ENCODE assay signal across 18 cellular contexts in genomic region chr12:44422559-44422958, GRCh38.
DNase-seq lines count a peak whose midpoint lies in the region; ATAC-seq and TF ChIP-seq lines count a peak whose summit lies in the region.
"Had no signal": no experiment of that assay in that cellular context is flagged by ENCODE, and none has a peak within 500 bp of the region (broad histone marks: within the 10 kb centered on the region; RNA-seq: fewer than 3 reads in every experiment).

No MANE protein-coding gene starts in this region.

- WGBS in endodermal cell (ENCODE audit: insufficient coverage in 1 of 2, insufficient read length in 1 of 2), 2 experiments: 90% methylated on average over 1 of the region's 1 CpG; no CpG with 5 or more reads in 1 of the 2 experiments

- CTCF ChIA-PET in naive thymus-derived CD4-positive, alpha-beta T cell (lab: Charles Lee): no interaction called here
- CTCF ChIA-PET in activated naive CD4-positive, alpha-beta T cell treated with anti-CD3 and anti-CD28 coated beads, Interleukin-2, amount 10 ng/mL, durations not matched to agents 7 days and 5 days (lab: Charles Lee): no interaction called here

- peaks cover 7% of the 10 kb centered on the region for H3K27me3 Mint-ChIP-seq in stimulated activated naive CD8-positive, alpha-beta T cell treated with anti-CD3 and anti-CD28 coated beads, Interleukin-15, amount 100 ng/mL, for 72 hours
- H3K27me3 Mint-ChIP-seq in endodermal cell (ENCODE audit: insufficient read depth): peaks cover 9% of the 10 kb centered on the region
- H3K27me3 Mint-ChIP-seq in nephron progenitor cell (ENCODE audit: low read depth, poor library complexity): peaks cover 3% of the 10 kb centered on the region
- peaks cover 2 to 20% (median 15%) of the 10 kb centered on the region in 5 donors for H3K27me3 Mint-ChIP-seq in naive thymus-derived CD4-positive, alpha-beta T cell
- H3K27me3 Mint-ChIP-seq in activated naive CD4-positive, alpha-beta T cell treated with anti-CD3 and anti-CD28 coated beads, Interleukin-2, amount 10 ng/mL, durations not matched to agents 7 days and 5 days: no peaks in the 10 kb centered on the region
- H3K27me3 Mint-ChIP-seq: CD4-positive, CD25-positive, alpha-beta regulatory T cell had no signal

- POLR2A ChIA-PET in naive thymus-derived CD4-positive, alpha-beta T cell (lab: Charles Lee): no interaction called here

- no peaks in the 10 kb centered on the region for H3K9me3 Mint-ChIP-seq in stimulated activated naive CD8-positive, alpha-beta T cell treated with anti-CD3 and anti-CD28 coated beads, Interleukin-15, amount 100 ng/mL, for 72 hours
- H3K9me3 Mint-ChIP-seq in endodermal cell (peaks cover 5% of the 10 kb centered on the region), nephron progenitor cell (no peaks in the 10 kb centered on the region)
- peaks cover 0 to 10% (median 2%) of the 10 kb centered on the region in 11 donors for H3K9me3 Mint-ChIP-seq in naive thymus-derived CD4-positive, alpha-beta T cell
- no peaks in the 10 kb centered on the region for H3K9me3 Mint-ChIP-seq in activated naive CD4-positive, alpha-beta T cell treated with anti-CD3 and anti-CD28 coated beads, Interleukin-2, amount 10 ng/mL, durations not matched to agents 7 days and 5 days
- H3K9me3 Mint-ChIP-seq: CD8-positive, alpha-beta T cell had no signal

- peak; percentile 36 for ATAC-seq in stimulated activated naive CD8-positive, alpha-beta T cell treated with anti-CD3 and anti-CD28 coated beads, Interleukin-15, Interleukin-2, amounts not matched to agents 100 U/mL and 50 U/mL, for 24 hours
- ATAC-seq in stimulated activated naive CD8-positive, alpha-beta T cell treated with anti-CD3 and anti-CD28 coated beads, Interleukin-15, amount 100 ng/mL, for 72 hours: no peak
- ATAC-seq in naive thymus-derived CD4-positive, alpha-beta T cell: no peak
- ATAC-seq: CD8-positive, alpha-beta T cell had no signal

- H3K27ac ChIP-seq in endodermal cell (ENCODE audit: low read depth, low read length): no peak overlapping the region
- no peak overlapping the region for H3K27ac ChIP-seq in naive thymus-derived CD4-positive, alpha-beta T cell (ENCODE audit: low read depth, low read length)
- H3K27ac ChIP-seq: 22Rv1, BLaER1, C4-2B, GM23248 had no signal

- H3K27ac Mint-ChIP-seq in stimulated activated naive CD8-positive, alpha-beta T cell treated with anti-CD3 and anti-CD28 coated beads, Interleukin-15, amount 100 ng/mL, for 72 hours: no peak overlapping the region
- no peak overlapping the region for H3K27ac Mint-ChIP-seq in endodermal cell
- H3K27ac Mint-ChIP-seq in nephron progenitor cell: peak overlapping the region; percentile 10
- H3K27ac Mint-ChIP-seq in naive thymus-derived CD4-positive, alpha-beta T cell: no peak overlapping the region
- no peak overlapping the region for H3K27ac Mint-ChIP-seq in activated naive CD4-positive, alpha-beta T cell treated with anti-CD3 and anti-CD28 coated beads, Interleukin-2, amount 10 ng/mL, durations not matched to agents 7 days and 5 days
- H3K27ac Mint-ChIP-seq: B cell; CD4-positive, CD25-positive, alpha-beta regulatory T cell; CD8-positive, alpha-beta T cell had no signal

- no peak overlapping the region for H3K9ac ChIP-seq in endodermal cell (ENCODE audit: extremely low read depth, low read length, poor library complexity, severe bottlenecking)
- H3K9ac ChIP-seq: BLaER1, GM23248 had no signal

- H3K4me3 ChIP-seq in endodermal cell (ENCODE audit: low read length): no peak overlapping the region
- H3K4me3 ChIP-seq in naive thymus-derived CD4-positive, alpha-beta T cell (ENCODE audit: low read length): no peak overlapping the region
- H3K4me3 ChIP-seq: BLaER1, GM23248 had no signal

- no peak overlapping the region for H3K4me3 Mint-ChIP-seq in stimulated activated naive CD8-positive, alpha-beta T cell treated with anti-CD3 and anti-CD28 coated beads, Interleukin-15, amount 100 ng/mL, for 72 hours
- no peak overlapping the region for H3K4me3 Mint-ChIP-seq in endodermal cell
- no peak overlapping the region for H3K4me3 Mint-ChIP-seq in nephron progenitor cell
- no peak overlapping the region for H3K4me3 Mint-ChIP-seq in naive thymus-derived CD4-positive, alpha-beta T cell
- H3K4me3 Mint-ChIP-seq in activated naive CD4-positive, alpha-beta T cell treated with anti-CD3 and anti-CD28 coated beads, Interleukin-2, amount 10 ng/mL, durations not matched to agents 7 days and 5 days: no peak overlapping the region
- H3K4me3 Mint-ChIP-seq: B cell; CD4-positive, CD25-positive, alpha-beta regulatory T cell; CD8-positive, alpha-beta T cell had no signal

- DNase-seq in stimulated activated naive CD8-positive, alpha-beta T cell treated with anti-CD3 and anti-CD28 coated beads, Interleukin-15, Interleukin-2, amounts not matched to agents 100 U/mL and 50 U/mL, for 24 hours: no peak
- DNase-seq in stimulated activated naive CD8-positive, alpha-beta T cell treated with anti-CD3 and anti-CD28 coated beads, Interleukin-15, amount 100 ng/mL, for 72 hours: no peak
- peak; percentile 57 for DNase-seq in endodermal cell
- DNase-seq in nephron progenitor cell: no peak
- DNase-seq in naive thymus-derived CD4-positive, alpha-beta T cell: no peak
- DNase-seq in activated naive CD4-positive, alpha-beta T cell treated with anti-CD3 and anti-CD28 coated beads, Interleukin-2, amount 10 ng/mL, durations not matched to agents 7 days and 5 days: no peak
- no peak for DNase-seq in stimulated activated CD4-positive, alpha-beta T cell treated with anti-CD3 and anti-CD28 coated beads, Interleukin-2, amount 100 ng/mL, for 48 hours
- DNase-seq: Caco-2; CD4-positive, CD25-positive, alpha-beta regulatory T cell; CD8-positive, alpha-beta T cell; DMS153; DND-41; GM23248; HCEC 1CT had no signal

- H3K4me1 Mint-ChIP-seq in stimulated activated naive CD8-positive, alpha-beta T cell treated with anti-CD3 and anti-CD28 coated beads, Interleukin-15, amount 100 ng/mL, for 72 hours: no peaks in the 10 kb centered on the region
- H3K4me1 Mint-ChIP-seq in endodermal cell: peaks cover 9% of the 10 kb centered on the region
- H3K4me1 Mint-ChIP-seq in nephron progenitor cell: no peaks in the 10 kb centered on the region
- no peaks in the 10 kb centered on the region for H3K4me1 Mint-ChIP-seq in naive thymus-derived CD4-positive, alpha-beta T cell
- no peaks in the 10 kb centered on the region for H3K4me1 Mint-ChIP-seq in activated naive CD4-positive, alpha-beta T cell treated with anti-CD3 and anti-CD28 coated beads, Interleukin-2, amount 10 ng/mL, durations not matched to agents 7 days and 5 days
- H3K4me1 Mint-ChIP-seq: B cell; CD4-positive, CD25-positive, alpha-beta regulatory T cell had no signal

- H3K36me3 Mint-ChIP-seq in endodermal cell (ENCODE audit: low read depth): no peaks in the 10 kb centered on the region
- H3K36me3 Mint-ChIP-seq in nephron progenitor cell (ENCODE audit: low read depth): no peaks in the 10 kb centered on the region
- no peaks in the 10 kb centered on the region for H3K36me3 Mint-ChIP-seq in naive thymus-derived CD4-positive, alpha-beta T cell
- no peaks in the 10 kb centered on the region for H3K36me3 Mint-ChIP-seq in activated naive CD4-positive, alpha-beta T cell treated with anti-CD3 and anti-CD28 coated beads, Interleukin-2, amount 10 ng/mL, durations not matched to agents 7 days and 5 days
- H3K36me3 Mint-ChIP-seq: CD4-positive, CD25-positive, alpha-beta regulatory T cell; CD8-positive, alpha-beta T cell had no signal

- intact Hi-C loops in naive thymus-derived CD4-positive, alpha-beta T cell (cut with micrococcal nuclease): no loop called here

- no peaks in the 10 kb centered on the region for H3K9me3 ChIP-seq in endodermal cell (ENCODE audit: control insufficient read depth, low read length)
- no peaks in the 10 kb centered on the region for H3K9me3 ChIP-seq in naive thymus-derived CD4-positive, alpha-beta T cell (ENCODE audit: control insufficient read depth in 2 of 3, low read length in 3 of 3)
- H3K9me3 ChIP-seq: BLaER1, Caco-2 had no signal

- TF ChIP-seq CTCF in endodermal cell (conservative IDR thresholded peaks at IDR 0.05) (no peak), nephron progenitor cell (IDR thresholded peaks at IDR 0.05) (no peak)

- no peaks in the 10 kb centered on the region for H3K27me3 ChIP-seq in endodermal cell (ENCODE audit: control insufficient read depth, insufficient read depth, low read length, poor library complexity, severe bottlenecking)
- no peaks in the 10 kb centered on the region for H3K27me3 ChIP-seq in naive thymus-derived CD4-positive, alpha-beta T cell (ENCODE audit: control insufficient read depth in 2 of 2, insufficient read depth in 2 of 2, low read length in 2 of 2)
- H3K27me3 ChIP-seq: BLaER1 had no signal

- no peaks in the 10 kb centered on the region for H3K36me3 ChIP-seq in endodermal cell (ENCODE audit: control insufficient read depth, insufficient read depth, low read length)
- no peaks in the 10 kb centered on the region for H3K36me3 ChIP-seq in naive thymus-derived CD4-positive, alpha-beta T cell (ENCODE audit: control insufficient read depth in 2 of 3, insufficient read depth in 3 of 3, low read length in 3 of 3)
- H3K36me3 ChIP-seq: BLaER1 had no signal

- no peaks in the 10 kb centered on the region for H3K4me1 ChIP-seq in endodermal cell (ENCODE audit: control insufficient read depth, insufficient read depth, low read length)
- H3K4me1 ChIP-seq in naive thymus-derived CD4-positive, alpha-beta T cell (ENCODE audit: control insufficient read depth in 2 of 2, insufficient read depth in 2 of 2, low read length in 2 of 2): no peaks in the 10 kb centered on the region
- H3K4me1 ChIP-seq: BLaER1, Caco-2 had no signal
